1 cellular context compared by ENCODE assay signal in the genomic region with DNA sequence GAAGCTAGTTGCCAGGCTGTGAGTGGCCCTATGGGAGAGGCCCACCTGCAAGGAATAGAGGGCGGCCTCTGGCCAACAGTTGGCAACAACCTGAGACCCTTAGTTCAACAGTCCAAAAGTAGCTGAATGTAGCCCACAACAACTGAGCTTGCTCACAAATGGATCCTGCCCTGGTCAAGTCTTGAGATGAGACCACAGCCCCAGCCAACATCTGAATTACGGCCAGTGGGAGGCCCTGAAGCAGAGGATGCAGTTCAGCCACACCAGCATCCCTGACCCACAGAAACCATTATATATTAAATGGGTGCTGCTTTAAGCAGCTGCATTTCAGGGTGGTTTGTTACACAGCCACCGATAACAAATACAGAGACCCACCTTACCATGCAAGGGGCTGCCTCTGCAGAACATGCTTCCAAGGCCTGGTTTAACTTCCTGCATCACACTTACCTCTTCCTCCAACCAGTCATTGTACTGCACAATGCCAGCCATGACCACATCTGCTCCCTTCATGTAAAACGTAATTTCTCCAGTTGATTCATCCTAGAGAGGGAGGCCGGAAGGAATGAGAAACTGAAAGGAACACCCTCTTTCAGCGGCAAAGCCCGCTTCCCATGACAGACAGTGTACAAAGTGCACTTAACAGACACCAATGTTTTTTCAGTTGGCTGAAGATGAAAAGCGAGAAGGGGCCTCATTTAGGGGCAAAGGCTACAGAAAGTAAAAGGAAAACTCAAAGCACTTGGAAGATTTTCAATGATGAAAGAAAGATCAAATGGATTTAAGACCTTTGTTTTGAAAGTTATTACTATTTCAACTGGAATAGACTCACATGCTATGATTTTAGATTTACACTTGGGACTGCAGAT.
A peak's percentile ranks its signal among the peaks of the same experiment; 100 is the strongest.
TF ChIP-seq lines count a peak whose summit lies in the region.

No MANE protein-coding gene starts in this region.

TF ChIP-seq in HepG2, 621 proteins besides CTCF, POLR2A, EP300 and RAD21 (continued from another document and continues in another):
- TF ChIP-seq, protein P1, sequence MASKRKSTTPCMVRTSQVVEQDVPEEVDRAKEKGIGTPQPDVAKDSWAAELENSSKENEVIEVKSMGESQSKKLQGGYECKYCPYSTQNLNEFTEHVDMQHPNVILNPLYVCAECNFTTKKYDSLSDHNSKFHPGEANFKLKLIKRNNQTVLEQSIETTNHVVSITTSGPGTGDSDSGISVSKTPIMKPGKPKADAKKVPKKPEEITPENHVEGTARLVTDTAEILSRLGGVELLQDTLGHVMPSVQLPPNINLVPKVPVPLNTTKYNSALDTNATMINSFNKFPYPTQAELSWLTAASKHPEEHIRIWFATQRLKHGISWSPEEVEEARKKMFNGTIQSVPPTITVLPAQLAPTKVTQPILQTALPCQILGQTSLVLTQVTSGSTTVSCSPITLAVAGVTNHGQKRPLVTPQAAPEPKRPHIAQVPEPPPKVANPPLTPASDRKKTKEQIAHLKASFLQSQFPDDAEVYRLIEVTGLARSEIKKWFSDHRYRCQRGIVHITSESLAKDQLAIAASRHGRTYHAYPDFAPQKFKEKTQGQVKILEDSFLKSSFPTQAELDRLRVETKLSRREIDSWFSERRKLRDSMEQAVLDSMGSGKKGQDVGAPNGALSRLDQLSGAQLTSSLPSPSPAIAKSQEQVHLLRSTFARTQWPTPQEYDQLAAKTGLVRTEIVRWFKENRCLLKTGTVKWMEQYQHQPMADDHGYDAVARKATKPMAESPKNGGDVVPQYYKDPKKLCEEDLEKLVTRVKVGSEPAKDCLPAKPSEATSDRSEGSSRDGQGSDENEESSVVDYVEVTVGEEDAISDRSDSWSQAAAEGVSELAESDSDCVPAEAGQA (IDR thresholded peaks at IDR 0.05; ENCODE audit: low read depth): no peak
- TF ChIP-seq, protein P1 (CRISPR knock-in tag; IDR thresholded peaks at IDR 0.05; ENCODE audit: borderline replicate concordance): no peak
- no peak for TF ChIP-seq ZNF761 (CRISPR knock-in tag; conservative IDR thresholded peaks at IDR 0.05)
- no peak for TF ChIP-seq CBX2 (IDR thresholded peaks at IDR 0.05; ENCODE audit: low read depth, low read length)
- no peak for TF ChIP-seq CBX2 (CRISPR knock-in tag; IDR thresholded peaks at IDR 0.05; ENCODE audit: low read depth)
- no peak for TF ChIP-seq SP140L (CRISPR knock-in tag; IDR thresholded peaks at IDR 0.05; ENCODE audit: borderline replicate concordance)
- TF ChIP-seq ZNF30 (CRISPR knock-in tag; IDR thresholded peaks at IDR 0.05): no peak
- no peak for TF ChIP-seq ZNF7 (CRISPR knock-in tag; IDR thresholded peaks at IDR 0.05)
- TF ChIP-seq, protein P2, sequence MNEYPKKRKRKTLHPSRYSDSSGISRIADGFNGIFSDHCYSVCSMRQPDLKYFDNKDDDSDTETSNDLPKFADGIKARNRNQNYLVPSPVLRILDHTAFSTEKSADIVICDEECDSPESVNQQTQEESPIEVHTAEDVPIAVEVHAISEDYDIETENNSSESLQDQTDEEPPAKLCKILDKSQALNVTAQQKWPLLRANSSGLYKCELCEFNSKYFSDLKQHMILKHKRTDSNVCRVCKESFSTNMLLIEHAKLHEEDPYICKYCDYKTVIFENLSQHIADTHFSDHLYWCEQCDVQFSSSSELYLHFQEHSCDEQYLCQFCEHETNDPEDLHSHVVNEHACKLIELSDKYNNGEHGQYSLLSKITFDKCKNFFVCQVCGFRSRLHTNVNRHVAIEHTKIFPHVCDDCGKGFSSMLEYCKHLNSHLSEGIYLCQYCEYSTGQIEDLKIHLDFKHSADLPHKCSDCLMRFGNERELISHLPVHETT (CRISPR knock-in tag; conservative IDR thresholded peaks at IDR 0.05): no peak
- no peak for TF ChIP-seq BRCA1 (CRISPR knock-in tag; IDR thresholded peaks at IDR 0.05)
- TF ChIP-seq RFX1 (IDR thresholded peaks at IDR 0.05): no peak
- TF ChIP-seq THYN1 (CRISPR knock-in tag; IDR thresholded peaks at IDR 0.05; ENCODE audit: borderline replicate concordance, low read depth): no peak
- TF ChIP-seq, protein P3, sequence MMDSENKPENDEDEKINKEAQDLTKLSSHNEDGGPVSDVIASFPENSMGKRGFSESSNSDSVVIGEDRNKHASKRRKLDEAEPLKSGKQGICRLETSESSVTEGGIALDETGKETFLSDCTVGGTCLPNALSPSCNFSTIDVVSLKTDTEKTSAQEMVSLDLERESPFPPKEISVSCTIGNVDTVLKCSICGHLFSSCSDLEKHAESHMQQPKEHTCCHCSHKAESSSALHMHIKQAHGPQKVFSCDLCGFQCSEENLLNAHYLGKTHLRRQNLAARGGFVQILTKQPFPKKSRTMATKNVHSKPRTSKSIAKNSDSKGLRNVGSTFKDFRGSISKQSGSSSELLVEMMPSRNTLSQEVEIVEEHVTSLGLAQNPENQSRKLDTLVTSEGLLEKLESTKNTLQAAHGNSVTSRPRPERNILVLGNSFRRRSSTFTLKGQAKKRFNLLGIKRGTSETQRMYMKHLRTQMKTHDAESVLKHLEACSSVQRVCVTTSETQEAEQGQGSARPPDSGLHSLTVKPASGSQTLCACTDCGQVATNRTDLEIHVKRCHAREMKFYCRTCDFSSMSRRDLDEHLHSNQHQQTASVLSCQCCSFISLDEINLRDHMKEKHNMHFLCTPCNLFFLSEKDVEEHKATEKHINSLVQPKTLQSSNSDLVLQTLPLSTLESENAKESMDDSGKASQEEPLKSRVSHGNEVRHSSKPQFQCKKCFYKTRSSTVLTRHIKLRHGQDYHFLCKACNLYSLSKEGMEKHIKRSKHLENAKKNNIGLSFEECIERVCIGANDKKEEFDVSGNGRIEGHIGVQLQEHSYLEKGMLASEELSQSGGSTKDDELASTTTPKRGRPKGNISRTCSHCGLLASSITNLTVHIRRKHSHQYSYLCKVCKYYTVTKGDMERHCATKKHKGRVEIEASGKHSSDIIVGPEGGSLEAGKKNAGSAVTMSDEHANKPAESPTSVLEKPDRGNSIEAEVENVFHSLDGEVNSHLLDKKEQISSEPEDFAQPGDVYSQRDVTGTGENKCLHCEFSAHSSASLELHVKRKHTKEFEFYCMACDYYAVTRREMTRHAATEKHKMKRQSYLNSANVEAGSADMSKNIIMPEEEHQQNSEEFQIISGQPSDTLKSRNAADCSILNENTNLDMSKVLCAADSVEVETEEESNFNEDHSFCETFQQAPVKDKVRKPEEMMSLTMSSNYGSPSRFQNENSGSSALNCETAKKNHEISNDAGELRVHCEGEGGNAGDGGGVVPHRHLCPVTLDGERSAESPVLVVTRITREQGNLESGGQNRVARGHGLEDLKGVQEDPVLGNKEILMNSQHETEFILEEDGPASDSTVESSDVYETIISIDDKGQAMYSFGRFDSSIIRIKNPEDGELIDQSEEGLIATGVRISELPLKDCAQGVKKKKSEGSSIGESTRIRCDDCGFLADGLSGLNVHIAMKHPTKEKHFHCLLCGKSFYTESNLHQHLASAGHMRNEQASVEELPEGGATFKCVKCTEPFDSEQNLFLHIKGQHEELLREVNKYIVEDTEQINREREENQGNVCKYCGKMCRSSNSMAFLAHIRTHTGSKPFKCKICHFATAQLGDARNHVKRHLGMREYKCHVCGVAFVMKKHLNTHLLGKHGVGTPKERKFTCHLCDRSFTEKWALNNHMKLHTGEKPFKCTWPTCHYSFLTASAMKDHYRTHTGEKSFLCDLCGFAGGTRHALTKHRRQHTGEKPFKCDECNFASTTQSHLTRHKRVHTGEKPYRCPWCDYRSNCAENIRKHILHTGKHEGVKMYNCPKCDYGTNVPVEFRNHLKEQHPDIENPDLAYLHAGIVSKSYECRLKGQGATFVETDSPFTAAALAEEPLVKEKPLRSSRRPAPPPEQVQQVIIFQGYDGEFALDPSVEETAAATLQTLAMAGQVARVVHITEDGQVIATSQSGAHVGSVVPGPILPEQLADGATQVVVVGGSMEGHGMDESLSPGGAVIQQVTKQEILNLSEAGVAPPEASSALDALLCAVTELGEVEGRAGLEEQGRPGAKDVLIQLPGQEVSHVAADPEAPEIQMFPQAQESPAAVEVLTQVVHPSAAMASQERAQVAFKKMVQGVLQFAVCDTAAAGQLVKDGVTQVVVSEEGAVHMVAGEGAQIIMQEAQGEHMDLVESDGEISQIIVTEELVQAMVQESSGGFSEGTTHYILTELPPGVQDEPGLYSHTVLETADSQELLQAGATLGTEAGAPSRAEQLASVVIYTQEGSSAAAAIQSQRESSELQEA (CRISPR knock-in tag; IDR thresholded peaks at IDR 0.05; ENCODE audit: not compliant biosample characterization): no peak
- TF ChIP-seq SSRP1 (CRISPR knock-in tag; IDR thresholded peaks at IDR 0.05): no peak; the same call in 1 of the 2 replicates
- TF ChIP-seq, protein P4, sequence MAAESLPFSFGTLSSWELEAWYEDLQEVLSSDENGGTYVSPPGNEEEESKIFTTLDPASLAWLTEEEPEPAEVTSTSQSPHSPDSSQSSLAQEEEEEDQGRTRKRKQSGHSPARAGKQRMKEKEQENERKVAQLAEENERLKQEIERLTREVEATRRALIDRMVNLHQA (CRISPR knock-in tag; IDR thresholded peaks at IDR 0.05): no peak
- TF ChIP-seq NPAS2 (CRISPR knock-in tag; IDR thresholded peaks at IDR 0.05; ENCODE audit: borderline replicate concordance): no peak
- TF ChIP-seq, protein P5, sequence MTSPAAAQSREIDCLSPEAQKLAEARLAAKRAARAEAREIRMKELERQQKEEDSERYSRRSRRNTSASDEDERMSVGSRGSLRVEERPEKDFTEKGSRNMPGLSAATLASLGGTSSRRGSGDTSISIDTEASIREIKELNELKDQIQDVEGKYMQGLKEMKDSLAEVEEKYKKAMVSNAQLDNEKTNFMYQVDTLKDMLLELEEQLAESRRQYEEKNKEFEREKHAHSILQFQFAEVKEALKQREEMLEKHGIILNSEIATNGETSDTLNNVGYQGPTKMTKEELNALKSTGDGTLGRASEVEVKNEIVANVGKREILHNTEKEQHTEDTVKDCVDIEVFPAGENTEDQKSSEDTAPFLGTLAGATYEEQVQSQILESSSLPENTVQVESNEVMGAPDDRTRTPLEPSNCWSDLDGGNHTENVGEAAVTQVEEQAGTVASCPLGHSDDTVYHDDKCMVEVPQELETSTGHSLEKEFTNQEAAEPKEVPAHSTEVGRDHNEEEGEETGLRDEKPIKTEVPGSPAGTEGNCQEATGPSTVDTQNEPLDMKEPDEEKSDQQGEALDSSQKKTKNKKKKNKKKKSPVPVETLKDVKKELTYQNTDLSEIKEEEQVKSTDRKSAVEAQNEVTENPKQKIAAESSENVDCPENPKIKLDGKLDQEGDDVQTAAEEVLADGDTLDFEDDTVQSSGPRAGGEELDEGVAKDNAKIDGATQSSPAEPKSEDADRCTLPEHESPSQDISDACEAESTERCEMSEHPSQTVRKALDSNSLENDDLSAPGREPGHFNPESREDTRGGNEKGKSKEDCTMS (CRISPR knock-in tag; conservative IDR thresholded peaks at IDR 0.05): no peak
- no peak for TF ChIP-seq ATM (IDR thresholded peaks at IDR 0.05; ENCODE audit: borderline replicate concordance)
- TF ChIP-seq ATF7 (IDR thresholded peaks at IDR 0.05): 0 out of 2 replicates have a peak, but pooled peaks have one; percentile 31
- no peak for TF ChIP-seq ATF7 (CRISPR knock-in tag; IDR thresholded peaks at IDR 0.05)
- TF ChIP-seq, protein P6, sequence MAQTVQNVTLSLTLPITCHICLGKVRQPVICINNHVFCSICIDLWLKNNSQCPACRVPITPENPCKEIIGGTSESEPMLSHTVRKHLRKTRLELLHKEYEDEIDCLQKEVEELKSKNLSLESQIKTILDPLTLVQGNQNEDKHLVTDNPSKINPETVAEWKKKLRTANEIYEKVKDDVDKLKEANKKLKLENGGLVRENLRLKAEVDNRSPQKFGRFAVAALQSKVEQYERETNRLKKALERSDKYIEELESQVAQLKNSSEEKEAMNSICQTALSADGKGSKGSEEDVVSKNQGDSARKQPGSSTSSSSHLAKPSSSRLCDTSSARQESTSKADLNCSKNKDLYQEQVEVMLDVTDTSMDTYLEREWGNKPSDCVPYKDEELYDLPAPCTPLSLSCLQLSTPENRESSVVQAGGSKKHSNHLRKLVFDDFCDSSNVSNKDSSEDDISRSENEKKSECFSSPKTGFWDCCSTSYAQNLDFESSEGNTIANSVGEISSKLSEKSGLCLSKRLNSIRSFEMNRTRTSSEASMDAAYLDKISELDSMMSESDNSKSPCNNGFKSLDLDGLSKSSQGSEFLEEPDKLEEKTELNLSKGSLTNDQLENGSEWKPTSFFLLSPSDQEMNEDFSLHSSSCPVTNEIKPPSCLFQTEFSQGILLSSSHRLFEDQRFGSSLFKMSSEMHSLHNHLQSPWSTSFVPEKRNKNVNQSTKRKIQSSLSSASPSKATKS (CRISPR knock-in tag; IDR thresholded peaks at IDR 0.05): no peak
- peak; percentile 74 for TF ChIP-seq BCL6 (CRISPR knock-in tag; IDR thresholded peaks at IDR 0.05)
- no peak for TF ChIP-seq CENPT (CRISPR knock-in tag; IDR thresholded peaks at IDR 0.05; ENCODE audit: low read depth)
- TF ChIP-seq ZNF292 (CRISPR knock-in tag; IDR thresholded peaks at IDR 0.05; ENCODE audit: borderline replicate concordance, low read depth): peak; percentile 89; the same call in 1 of the 2 replicates
- no peak for TF ChIP-seq ZNF775 (CRISPR knock-in tag; IDR thresholded peaks at IDR 0.05; ENCODE audit: borderline replicate concordance)
